In genomic region chr17:51840688-51841087, GRCh38 we compare ENCODE assay signal across 19 cellular contexts.
"Had no signal": no experiment of that assay in that cellular context is flagged by ENCODE, and none has a peak within 500 bp of the region (broad histone marks: within the 10 kb centered on the region; RNA-seq: fewer than 3 reads in every experiment).

No MANE protein-coding gene starts in this region.

- H3K27me3 ChIP-seq: ovary, right atrium auricular region, right lobe of liver, tibial nerve, uterus had no signal

- H3K27ac ChIP-seq: hepatocyte, left ventricle myocardium inferior, ovary, right atrium auricular region, right lobe of liver, tibial nerve, uterus had no signal

- DNase-seq: islet precursor cell; left ventricle myocardium inferior; mesendoderm; naive B cell; natural killer cell; ovary; right lobe of liver; stimulated activated CD4-positive, alpha-beta T cell treated with anti-CD3 and anti-CD28 coated beads, Interleukin-1b, Interleukin-23, amount 100 ng/mL, for 48 hours; stimulated activated CD4-positive, alpha-beta T cell treated with anti-CD3 and anti-CD28 coated beads, Interleukin-2, amount 100 ng/mL, for 48 hours; stimulated activated CD4-positive, alpha-beta T cell treated with anti-CD3 and anti-CD28 coated beads, Interleukin-4, amount 100 ng/mL, for 4 hours; stimulated activated naive CD4-positive, alpha-beta T cell treated with Interleukin-2 at 50 U/mL for 16 hours; stimulated activated naive CD8-positive, alpha-beta T cell treated with anti-CD3 and anti-CD28 coated beads, Interleukin-15, amount 100 ng/mL, for 72 hours; substantia nigra; uterus had no signal

- H3K79me2 ChIP-seq: hepatocyte had no signal

- H3K4me2 ChIP-seq: hepatocyte, smooth muscle cell had no signal

- H3K4me1 ChIP-seq: left ventricle myocardium inferior, right atrium auricular region, right lobe of liver, tibial nerve, uterus had no signal

- H3K36me3 ChIP-seq: left ventricle myocardium inferior, ovary, right atrium auricular region, right lobe of liver, tibial nerve, uterus had no signal

- H3K4me3 ChIP-seq: hepatocyte, left ventricle myocardium inferior, lung, ovary, right atrium auricular region, right lobe of liver, smooth muscle cell, tibial nerve, uterus had no signal

- H3K9me3 ChIP-seq: left ventricle myocardium inferior, ovary, right atrium auricular region, right lobe of liver, tibial nerve, uterus had no signal

- ATAC-seq: natural killer cell; right lobe of liver; stimulated activated naive CD8-positive, alpha-beta T cell treated with anti-CD3 and anti-CD28 coated beads, Interleukin-15, amount 100 ng/mL, for 72 hours had no signal

- H2AFZ ChIP-seq: hepatocyte had no signal
